In the genomic region with DNA sequence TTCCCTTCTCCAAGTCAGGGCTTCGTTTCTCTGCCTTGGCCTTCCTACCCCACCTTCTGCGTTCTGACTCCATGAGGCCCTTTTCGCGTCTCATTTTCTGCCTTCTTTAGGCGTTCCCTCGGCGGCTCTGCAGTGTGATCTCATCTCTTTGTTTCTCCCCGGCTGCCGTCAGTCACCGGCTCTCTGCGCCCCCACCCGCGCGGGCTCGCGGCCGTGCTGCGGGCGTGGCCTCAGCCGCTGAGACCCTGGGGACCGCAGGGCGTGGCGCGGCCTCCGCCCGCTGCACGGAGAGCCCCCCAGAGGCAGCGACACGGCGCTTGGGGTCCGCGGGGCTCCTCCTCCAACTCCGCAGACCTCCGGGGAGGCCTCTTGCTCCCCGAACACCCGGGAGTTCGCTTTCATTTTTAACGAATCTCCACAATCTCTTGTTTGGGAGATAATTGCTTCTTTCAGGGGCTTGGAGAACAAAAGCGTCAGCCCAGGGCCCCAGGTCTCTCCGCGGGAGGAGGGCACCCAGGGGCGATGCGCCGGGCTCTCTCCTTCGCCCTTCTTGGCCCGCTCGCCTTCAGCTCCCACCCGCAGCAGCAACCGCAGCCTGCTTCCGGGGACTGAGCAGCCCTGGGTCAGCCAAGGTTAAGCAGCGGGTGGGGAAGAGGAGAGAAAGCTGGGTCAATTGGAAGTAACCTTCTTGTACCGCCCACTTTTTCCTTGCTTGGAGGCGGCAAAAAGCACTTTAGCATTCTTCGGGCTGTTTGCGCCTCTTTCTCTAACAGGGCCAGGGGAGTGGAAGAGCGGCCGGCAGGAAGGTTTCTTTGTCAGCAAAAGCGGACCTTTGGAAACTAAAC, we compare ENCODE assay signal across 8 cellular contexts. TPM values are rescaled to one million over a fixed set of nuclear protein-coding genes. Genes with fewer than 3 reads are reported as not detected.
A peak's percentile ranks its signal among the peaks of the same experiment; 100 is the strongest.
DNase-seq lines count a peak whose midpoint lies in the region; ATAC-seq lines count a peak whose summit lies in the region.

No MANE protein-coding gene starts in this region.

- peak overlapping the region; percentile 91 to 98 (median 95) for H3K4me3 Mint-ChIP-seq in CD4-positive, alpha-beta memory T cell
- peak overlapping the region; percentile 78 for H3K4me3 Mint-ChIP-seq in activated T-cell treated with anti-CD3 and anti-CD28 coated beads, Interleukin-2, amount 50 U/mL, for 24 hours

- intact Hi-C loops in CD4-positive, alpha-beta memory T cell (cut with micrococcal nuclease), result loop anchor here (2.0 to 5.0 kb wide), 4 partner anchors 34 to 511 kb away; a partner anchor contains a TSS

- no peaks in the 10 kb centered on the region for H3K36me3 Mint-ChIP-seq in CD4-positive, alpha-beta memory T cell
- H3K36me3 Mint-ChIP-seq in activated T-cell treated with anti-CD3 and anti-CD28 coated beads, Interleukin-2, amount 50 U/mL, for 24 hours (ENCODE audit: low read depth), result no peaks in the 10 kb centered on the region

- H3K9me3 ChIP-seq in CD4-positive, alpha-beta memory T cell (ENCODE audit: control insufficient read depth in 1 of 2, low read length in 2 of 2), result no peaks in the 10 kb centered on the region
- H3K9me3 ChIP-seq in NT2/D1 (ENCODE audit: insufficient read depth, low read length) (no peaks in the 10 kb centered on the region), mucosa of stomach (ENCODE audit: control insufficient read depth, low read length) (no peaks in the 10 kb centered on the region)

- H3K4me1 ChIP-seq in CD4-positive, alpha-beta memory T cell (ENCODE audit: insufficient read depth, low read length), result peaks cover 28% of the 10 kb centered on the region
- H3K4me1 ChIP-seq in NT2/D1 (ENCODE audit: insufficient read depth, insufficient read length), result no peaks in the 10 kb centered on the region
- H3K4me1 ChIP-seq in mucosa of stomach (ENCODE audit: control insufficient read depth, insufficient read depth, low read length), result peaks cover 5% of the 10 kb centered on the region

- no peaks in the 10 kb centered on the region for H3K36me3 ChIP-seq in CD4-positive, alpha-beta memory T cell (ENCODE audit: insufficient read depth, low read length)
- H3K36me3 ChIP-seq in NT2/D1 (ENCODE audit: insufficient read depth, insufficient read length, low read length), result no peaks in the 10 kb centered on the region
- H3K36me3 ChIP-seq in mucosa of stomach (ENCODE audit: control insufficient read depth, insufficient read depth, low read length), result no peaks in the 10 kb centered on the region

- peak overlapping the region; percentile 61 for H3K27ac ChIP-seq in CD4-positive, alpha-beta memory T cell (ENCODE audit: low read depth, low read length)

- peak overlapping the region; percentile 83 to 100 (median 99) for H3K27ac Mint-ChIP-seq in CD4-positive, alpha-beta memory T cell
- H3K27ac Mint-ChIP-seq in activated T-cell treated with anti-CD3 and anti-CD28 coated beads, Interleukin-2, amount 50 U/mL, for 24 hours, result peak overlapping the region; percentile 96

- H3K4me1 Mint-ChIP-seq in CD4-positive, alpha-beta memory T cell, result peaks cover 16 to 32% (median 21%) of the 10 kb centered on the region in 4 donors
- peaks cover 53% of the 10 kb centered on the region for H3K4me1 Mint-ChIP-seq in activated T-cell treated with anti-CD3 and anti-CD28 coated beads, Interleukin-2, amount 50 U/mL, for 24 hours (ENCODE audit: low read depth)

- DNase-seq in CD4-positive, alpha-beta memory T cell, result peak; percentile 62 to 76 (median 73)
- DNase-seq in HK-2 (ENCODE audit: unreplicated experiment) (peak; percentile 84), NT2/D1 (ENCODE audit: low read depth, low spot score) (peak; percentile 79)
- DNase-seq in activated T-cell treated with anti-CD3 and anti-CD28 coated beads, Interleukin-2, amount 50 U/mL, for 24 hours, result peak; percentile 81
- peak; percentile 79 for DNase-seq in stimulated activated CD8-positive, alpha-beta memory T cell treated with anti-CD3 and anti-CD28 coated beads, Interleukin-4, amount 100 ng/mL, for 48 hours

- no peaks in the 10 kb centered on the region for H3K9me3 Mint-ChIP-seq in CD4-positive, alpha-beta memory T cell
- H3K9me3 Mint-ChIP-seq in activated T-cell treated with anti-CD3 and anti-CD28 coated beads, Interleukin-2, amount 50 U/mL, for 24 hours, result no peaks in the 10 kb centered on the region

- CTCF ChIA-PET in CD4-positive, alpha-beta memory T cell (lab: Charles Lee; ENCODE audit: partially characterized antibody), result interaction anchor here (1.9 kb wide), 1 partner anchor 126 kb away, joined by 9 read pairs; no protein-coding TSS in a partner anchor

- H3K9ac ChIP-seq in NT2/D1 (ENCODE audit: insufficient read length, low read depth), result peak overlapping the region; percentile 87
- peak overlapping the region; percentile 82 for H3K9ac ChIP-seq in mucosa of stomach (ENCODE audit: low read length)

- H3K27me3 ChIP-seq in CD4-positive, alpha-beta memory T cell (ENCODE audit: insufficient read depth, low read length), result no peaks in the 10 kb centered on the region
- H3K27me3 ChIP-seq in NT2/D1 (ENCODE audit: insufficient read depth, insufficient read length) (no peaks in the 10 kb centered on the region), mucosa of stomach (ENCODE audit: control insufficient read depth, insufficient read depth, low read length) (peaks cover 10% of the 10 kb centered on the region)

- peak overlapping the region; percentile 61 for H3K4me3 ChIP-seq in CD4-positive, alpha-beta memory T cell (ENCODE audit: low read length in 2 of 2)
- peak overlapping the region; percentile 41 for H3K4me3 ChIP-seq in NT2/D1 (ENCODE audit: insufficient read length, low read depth)
- peak overlapping the region; percentile 76 for H3K4me3 ChIP-seq in mucosa of stomach (ENCODE audit: low read length)

- ATAC-seq in GM19463 (IDR thresholded peaks at IDR 0.05; ENCODE audit: unreplicated experiment) (peak; percentile 83), esophagus mucosa (peak; percentile 92)

- POLR2A ChIA-PET in CD4-positive, alpha-beta memory T cell (lab: Charles Lee; ENCODE audit: partially characterized antibody), result interaction anchor here (0.6 to 2.7 kb wide), 4 partner anchors 125 to 493 kb away, joined by 3 to 10 read pairs (median 4); no protein-coding TSS in a partner anchor

- no peaks in the 10 kb centered on the region for H3K27me3 Mint-ChIP-seq in CD4-positive, alpha-beta memory T cell
- H3K27me3 Mint-ChIP-seq in activated T-cell treated with anti-CD3 and anti-CD28 coated beads, Interleukin-2, amount 50 U/mL, for 24 hours, result no peaks in the 10 kb centered on the region

RNA-seq across cellular contexts. Expression of a gene that starts 35.2 kb away (rescaled TPM):
- total RNA-seq in CD4-positive, alpha-beta memory T cell, result not detected
- polyA plus RNA-seq in CD4-positive, alpha-beta memory T cell, result not detected
- not detected for total RNA-seq in esophagus mucosa

Comparison
In these comparisons a context has a peak if more than half of its experiments do, and no peak if none do; other contexts are left out.
1. Peak in every context shown above with its lines: DNase-seq, ATAC-seq, H3K4me3 ChIP-seq and H3K27ac ChIP-seq.